ENCODE assay signal across 32 cellular contexts in the genomic region with DNA sequence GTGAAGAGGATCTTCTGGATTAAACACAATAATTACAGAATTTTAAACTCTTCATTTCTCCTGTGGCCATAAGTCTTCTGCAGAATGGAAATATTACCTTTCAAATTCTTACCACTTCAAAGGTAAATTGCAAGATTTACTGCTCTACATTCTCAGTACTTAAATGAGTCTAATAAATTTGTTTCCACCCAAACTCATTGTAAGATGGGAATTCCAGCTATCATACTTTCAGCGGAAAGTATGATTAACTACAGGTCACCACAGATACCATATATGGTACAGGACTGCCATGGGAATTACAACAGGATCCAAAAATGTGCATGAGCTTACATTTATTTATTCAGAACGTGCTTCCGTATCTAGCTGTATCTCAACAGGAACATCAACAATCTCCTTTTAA. TPM values are rescaled to one million over a fixed set of nuclear protein-coding genes. Genes with fewer than 3 reads are reported as not detected.
DNase-seq lines count a peak whose midpoint lies in the region; FAIRE-seq and TF ChIP-seq lines count a peak whose summit lies in the region.
"Had no signal": no experiment of that assay in that cellular context is flagged by ENCODE, and none has a peak within 500 bp of the region (broad histone marks: within the 10 kb centered on the region; RNA-seq: fewer than 3 reads in every experiment).

No MANE protein-coding gene starts in this region.

- H3K27ac Mint-ChIP-seq in activated T-helper 1 cell treated with anti-CD3 and anti-CD28 coated beads, Interleukin-12 subunit alpha, Interleukin-12 subunit beta, Interleukin-2, Interleukin-4 antibody, amounts not matched to agents 30 ng/mL and 10 ng/mL and 1 ng/mL, durations not matched to agents 14 hours and 24 hours and 36 hours: no peak overlapping the region
- H3K27ac Mint-ChIP-seq: activated CD4-positive, alpha-beta T cell treated with anti-CD3 and anti-CD28 coated beads, Interleukin-2, amount 10 ng/mL, durations not matched to agents 7 days and 5 days; activated naive CD8-positive, alpha-beta T cell treated with anti-CD3 and anti-CD28 coated beads for 36 hours; CD14-positive monocyte; WTC11 had no signal

- dilution Hi-C loops in keratinocyte (cut with MboI; ENCODE audit: extremely low pct_ligation_motif_present, low sequenced_read_pairs): no loop called here

- TF ChIP-seq CTCF in GM10266 (IDR thresholded peaks at IDR 0.05; ENCODE audit: control insufficient read depth, insufficient read depth, low read depth, missing control alignments) (no peak), cardiac fibroblast (IDR thresholded peaks at IDR 0.05; ENCODE audit: low read depth, low read length) (no peak), keratinocyte (optimal IDR thresholded peaks at IDR 0.05 in 1 of 3, IDR thresholded peaks at IDR 0.05 in 1 of 3, conservative IDR thresholded peaks at IDR 0.05 in 1 of 3; ENCODE audit: extremely low read depth in 1 of 3, insufficient read depth in 2 of 3, low read length in 3 of 3) (no peak)

- no peaks in the 10 kb centered on the region for H3K27me3 ChIP-seq in keratinocyte (ENCODE audit: control insufficient read depth, extremely low read depth, insufficient read depth, low read length)

- H3K36me3 ChIP-seq in keratinocyte (ENCODE audit: control insufficient read depth in 2 of 2, extremely low read depth in 1 of 2, insufficient read depth in 2 of 2, low read length in 2 of 2): no peaks in the 10 kb centered on the region
- H3K36me3 ChIP-seq: ascending aorta, left lung, stomach, thyroid gland had no signal

- peaks cover 80% of the 10 kb centered on the region for H3K79me2 ChIP-seq in keratinocyte (ENCODE audit: control insufficient read depth, insufficient read depth, low read length)

- H3K4me3 ChIP-seq in cardiac fibroblast (replicated peaks in 1 of 2; ENCODE audit: low read depth in 2 of 2, low read length in 2 of 2): no peak overlapping the region
- H3K4me3 ChIP-seq in keratinocyte (ENCODE audit: control insufficient read depth in 2 of 3, extremely low read depth in 1 of 3, insufficient read depth in 2 of 3, low read depth in 1 of 3, low read length in 3 of 3): peak overlapping the region; percentile 84 to 98 (median 95)
- H3K4me3 ChIP-seq: ascending aorta, GM23248, left lung, stomach, thyroid gland had no signal

- no peaks in the 10 kb centered on the region for H3K9me1 ChIP-seq in keratinocyte (ENCODE audit: control insufficient read depth, extremely low read depth, insufficient read depth, low read length)

- peak; percentile 70 for FAIRE-seq in keratinocyte (lab: Jason Lieb, UNC)
- FAIRE-seq: RCC 7860 had no signal

- H3K27me3 Mint-ChIP-seq in activated T-helper 1 cell treated with anti-CD3 and anti-CD28 coated beads, Interleukin-12 subunit alpha, Interleukin-12 subunit beta, Interleukin-2, Interleukin-4 antibody, amounts not matched to agents 30 ng/mL and 10 ng/mL and 1 ng/mL, durations not matched to agents 14 hours and 24 hours and 36 hours (ENCODE audit: insufficient read depth): peaks cover 25% of the 10 kb centered on the region

- no peaks in the 10 kb centered on the region for H3K36me3 Mint-ChIP-seq in activated T-helper 1 cell treated with anti-CD3 and anti-CD28 coated beads, Interleukin-12 subunit alpha, Interleukin-12 subunit beta, Interleukin-2, Interleukin-4 antibody, amounts not matched to agents 30 ng/mL and 10 ng/mL and 1 ng/mL, durations not matched to agents 14 hours and 24 hours and 36 hours (ENCODE audit: low read depth)
- H3K36me3 Mint-ChIP-seq: WTC11 had no signal

- peak overlapping the region; percentile 98 for H3K27ac ChIP-seq in keratinocyte (ENCODE audit: control insufficient read depth, insufficient read depth, low read length)
- H3K27ac ChIP-seq: ascending aorta, GM23248, KMS-11, left lung, stomach, thyroid gland had no signal

- no peak overlapping the region for H2AFZ ChIP-seq in keratinocyte (ENCODE audit: control insufficient read depth, low read length)
- H2AFZ ChIP-seq: GM23248 had no signal

- no peaks in the 10 kb centered on the region for H4K20me1 ChIP-seq in keratinocyte (ENCODE audit: control insufficient read depth, extremely low read depth, insufficient read depth, low read length)

- peak; percentile 22 for DNase-seq in GM10266 (ENCODE audit: extremely low spot score)
- peak; percentile 69 for DNase-seq in NCI-H226
- peak; percentile 32 to 53 for DNase-seq in cardiac fibroblast (ENCODE audit: low read depth in 2 of 2)
- DNase-seq in keratinocyte (ENCODE audit: low read depth, low spot score): peak; percentile 46
- no peak for DNase-seq in nucleus accumbens (lab: John Stamatoyannopoulos, UW)
- no peak for DNase-seq in activated T-helper 1 cell treated with anti-CD3 and anti-CD28 coated beads, Interleukin-12 subunit alpha, Interleukin-12 subunit beta, Interleukin-2, Interleukin-4 antibody, amounts not matched to agents 30 ng/mL and 10 ng/mL and 1 ng/mL, durations not matched to agents 14 hours and 24 hours and 36 hours (ENCODE audit: low spot score)
- DNase-seq in GOT3 (lab: John Stamatoyannopoulos, UW): no peak
- DNase-seq in islet precursor cell: no peak
- DNase-seq: activated CD4-positive, alpha-beta T cell treated with anti-CD3 and anti-CD28 coated beads, Interleukin-2, amount 10 ng/mL, durations not matched to agents 7 days and 5 days; activated effector memory CD4-positive, alpha-beta T cell treated with anti-CD3 and anti-CD28 coated beads, Interleukin-2, amount 50 U/mL, for 16 hours; activated naive CD8-positive, alpha-beta T cell treated with anti-CD3 and anti-CD28 coated beads for 36 hours; Caco-2; central memory CD4-positive, alpha-beta T cell; DND-41; GF-D8; GM23248; left lung; mesendoderm; NCI-H1436; NCI-H2081 treated with DMSO at 0.1 percent for 48 hours; NCI-H345; NCI-H748 treated with DMSO at 0.1 percent for 48 hours; stimulated activated CD4-positive, alpha-beta T cell treated with anti-CD3 and anti-CD28 coated beads, Interleukin-4, amount 100 ng/mL, for 1 hour; stomach; T-helper 9 cell; thyroid gland had no signal

- intact Hi-C loops in activated T-helper 1 cell treated with anti-CD3 and anti-CD28 coated beads, Interleukin-12 subunit alpha, Interleukin-12 subunit beta, Interleukin-2, Interleukin-4 antibody, amounts not matched to agents 30 ng/mL and 10 ng/mL and 1 ng/mL, durations not matched to agents 14 hours and 24 hours and 36 hours (cut with micrococcal nuclease): no loop called here

- H3K9ac ChIP-seq in keratinocyte (ENCODE audit: control insufficient read depth, extremely low read depth, insufficient read depth, low read length): peak overlapping the region; percentile 99
- H3K9ac ChIP-seq: GM23248, KMS-11 had no signal

- no peaks in the 10 kb centered on the region for H3K9me3 ChIP-seq in keratinocyte (ENCODE audit: control insufficient read depth, low read depth, low read length)
- H3K9me3 ChIP-seq: ascending aorta, Caco-2, left lung, thyroid gland had no signal

- H3K4me1 ChIP-seq in keratinocyte (ENCODE audit: control insufficient read depth, extremely low read depth, insufficient read depth, low read length): peaks cover 56% of the 10 kb centered on the region
- H3K4me1 ChIP-seq: ascending aorta had no signal

- no peak overlapping the region for H3K4me3 Mint-ChIP-seq in activated T-helper 1 cell treated with anti-CD3 and anti-CD28 coated beads, Interleukin-12 subunit alpha, Interleukin-12 subunit beta, Interleukin-2, Interleukin-4 antibody, amounts not matched to agents 30 ng/mL and 10 ng/mL and 1 ng/mL, durations not matched to agents 14 hours and 24 hours and 36 hours
- H3K4me3 Mint-ChIP-seq: activated CD4-positive, alpha-beta T cell treated with anti-CD3 and anti-CD28 coated beads, Interleukin-2, amount 10 ng/mL, durations not matched to agents 7 days and 5 days; activated naive CD8-positive, alpha-beta T cell treated with anti-CD3 and anti-CD28 coated beads for 36 hours; WTC11 had no signal

- no peaks in the 10 kb centered on the region for H3K4me1 Mint-ChIP-seq in activated T-helper 1 cell treated with anti-CD3 and anti-CD28 coated beads, Interleukin-12 subunit alpha, Interleukin-12 subunit beta, Interleukin-2, Interleukin-4 antibody, amounts not matched to agents 30 ng/mL and 10 ng/mL and 1 ng/mL, durations not matched to agents 14 hours and 24 hours and 36 hours (ENCODE audit: low read depth)

- no peaks in the 10 kb centered on the region for H3K9me3 Mint-ChIP-seq in activated T-helper 1 cell treated with anti-CD3 and anti-CD28 coated beads, Interleukin-12 subunit alpha, Interleukin-12 subunit beta, Interleukin-2, Interleukin-4 antibody, amounts not matched to agents 30 ng/mL and 10 ng/mL and 1 ng/mL, durations not matched to agents 14 hours and 24 hours and 36 hours
- H3K9me3 Mint-ChIP-seq: activated CD4-positive, alpha-beta T cell treated with anti-CD3 and anti-CD28 coated beads, Interleukin-2, amount 10 ng/mL, durations not matched to agents 7 days and 5 days; WTC11 had no signal

- H3K4me2 ChIP-seq in keratinocyte (ENCODE audit: control insufficient read depth, extremely low read depth, insufficient read depth, low read depth, low read length): peak overlapping the region; percentile 98
- H3K4me2 ChIP-seq: KMS-11 had no signal

RNA-seq across cellular contexts. Expression of a gene that starts 3.1 kb away (rescaled TPM):
- 92.5 to 116 TPM (median 103 TPM) in 3 replicates for polyA plus RNA-seq in keratinocyte
- polyA plus RNA-seq in keratinocyte (2011; ENCODE audit: low read depth): 133 TPM
- polyA plus RNA-seq in keratinocyte (2011; cell fraction: cytosol; rRNA removed): 37.2 and 55.2 TPM in 2 replicates
- 229 and 268 TPM in 2 replicates for polyA plus RNA-seq in keratinocyte (2011; cell fraction: nucleus; rRNA removed)
- polyA plus RNA-seq in keratinocyte (2012; ENCODE audit: low replicate concordance): 117 and 167 TPM in 2 replicates
- 35.2 to 208 TPM (median 137 TPM) in 3 replicates for polyA minus RNA-seq in keratinocyte
- polyA minus RNA-seq in keratinocyte (2011; cell fraction: cytosol; rRNA and poly(A)+ RNA removed): 111 TPM
- 303 and 604 TPM in 2 replicates for polyA minus RNA-seq in keratinocyte (2011; cell fraction: nucleus; rRNA and poly(A)+ RNA removed)
- total RNA-seq in activated T-helper 1 cell treated with anti-CD3 and anti-CD28 coated beads, Interleukin-12 subunit alpha, Interleukin-12 subunit beta, Interleukin-2, Interleukin-4 antibody, amounts not matched to agents 30 ng/mL and 10 ng/mL and 1 ng/mL, durations not matched to agents 14 hours and 24 hours and 36 hours: not detected in 2 replicates
- total RNA-seq: activated CD4-positive, alpha-beta T cell treated with anti-CD3 and anti-CD28 coated beads, Interleukin-2, amount 10 ng/mL, durations not matched to agents 7 days and 5 days; GM23248; myocyte had no signal
- polyA plus RNA-seq: CD14-positive monocyte, GM23248 had no signal

Comparison
In these comparisons a context has a peak if more than half of its experiments do, and no peak if none do; other contexts are left out.
1. DNase-seq: peak in GM10266 (single experiment), NCI-H226 (single experiment), cardiac fibroblast (2 of 2) and keratinocyte (single experiment); none in nucleus accumbens (0 of 56), activated T-helper 1 cell treated with anti-CD3 and anti-CD28 coated beads, Interleukin-12 subunit alpha, Interleukin-12 subunit beta, Interleukin-2, Interleukin-4 antibody, amounts not matched to agents 30 ng/mL and 10 ng/mL and 1 ng/mL, durations not matched to agents 14 hours and 24 hours and 36 hours (single experiment), GOT3 (single experiment) and islet precursor cell (single experiment).
2. H3K4me3 ChIP-seq: peak in keratinocyte (3 of 3); none in cardiac fibroblast (0 of 2).